ENCODE assay signal across 17 cellular contexts in the genomic region with DNA sequence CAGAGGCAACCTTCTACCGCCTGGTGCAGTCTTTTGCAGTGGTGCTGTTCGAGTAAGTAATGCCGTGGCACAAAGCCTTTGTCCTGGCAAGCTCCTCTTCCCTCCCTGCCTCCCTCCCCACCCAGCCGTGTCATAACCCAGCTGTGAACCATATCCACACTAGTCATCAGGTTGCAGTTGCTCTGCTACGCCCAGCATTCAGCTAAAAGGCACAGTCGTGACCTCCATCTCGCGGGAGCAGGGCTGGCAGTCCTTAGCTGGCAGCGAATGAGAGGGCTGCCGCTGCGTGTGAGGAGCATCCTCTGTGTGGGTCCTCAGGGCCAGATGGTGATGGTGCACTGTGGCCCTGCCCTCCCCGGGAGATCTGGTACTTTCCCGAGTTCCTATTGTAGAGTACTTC. TPM values are rescaled to one million over a fixed set of nuclear protein-coding genes. Genes with fewer than 3 reads are reported as not detected.
DNase-seq lines count a peak whose midpoint lies in the region; ATAC-seq and TF ChIP-seq lines count a peak whose summit lies in the region.
"Had no signal": no experiment of that assay in that cellular context is flagged by ENCODE, and none has a peak within 500 bp of the region (broad histone marks: within the 10 kb centered on the region; RNA-seq: fewer than 3 reads in every experiment).

No MANE protein-coding gene starts in this region.

- WGBS in adrenal gland, 4 donors = 80 to 93% (median 88%) methylated on average over 10 to 13 of the region's 13 CpGs

- H3K4me2 ChIP-seq in BLaER1 treated with 17β-estradiol and CSF1 and Interleukin-3, amounts not matched to agents 10 nM and 100 nM = peak overlapping the region in 6 of 11 experiments; percentile 9 to 60 (median 40); a peak in 8 of 22 replicates

- no peaks in the 10 kb centered on the region for H3K9me3 ChIP-seq in BLaER1 treated with 17β-estradiol and CSF1 and Interleukin-3, amounts not matched to agents 10 nM and 100 nM (replicated peaks in 1 of 11)
- no peaks in the 10 kb centered on the region for H3K9me3 ChIP-seq in adrenal gland (replicated peaks in 1 of 3)
- H3K9me3 ChIP-seq: Peyer's patch had no signal

- H3K27ac ChIP-seq in BLaER1 treated with 17β-estradiol and CSF1 and Interleukin-3, amounts not matched to agents 10 nM and 100 nM = no peak overlapping the region
- H3K27ac ChIP-seq in adrenal gland = no peak overlapping the region
- H3K27ac ChIP-seq: Peyer's patch had no signal

- ATAC-seq in GM21367 (IDR thresholded peaks at IDR 0.05; ENCODE audit: unreplicated experiment) = no peak

- H3K4me3 Mint-ChIP-seq in nephron progenitor cell (no peak overlapping the region), osteocyte (ENCODE audit: unreplicated experiment) (no peak overlapping the region)
- H3K4me3 Mint-ChIP-seq: brain; endodermal cell; H9; stimulated activated naive CD8-positive, alpha-beta T cell treated with anti-CD3 and anti-CD28 coated beads, Interleukin-15, Interleukin-2, amounts not matched to agents 100 ng/mL and 50 ng/mL, for 24 hours; T-helper 2 cell treated with Interferon-gamma antibody and Interleukin-4, amounts not matched to agents 5 μg/mL and 100 μg/mL, for 36 hours had no signal

- H4K20me1 ChIP-seq in BLaER1 treated with 17β-estradiol and CSF1 and Interleukin-3, amounts not matched to agents 10 nM and 100 nM = peaks cover 0 to 41% (median 24%) of the 10 kb centered on the region in 11 experiments; a peak in 15 of 22 replicates

- H3K4me1 Mint-ChIP-seq in nephron progenitor cell (peaks cover 13% of the 10 kb centered on the region), osteocyte (ENCODE audit: unreplicated experiment) (no peaks in the 10 kb centered on the region)
- H3K4me1 Mint-ChIP-seq: endodermal cell had no signal

- H3K27me3 ChIP-seq in BLaER1 treated with 17β-estradiol and CSF1 and Interleukin-3, amounts not matched to agents 10 nM and 100 nM = peaks cover 11 to 47% (median 37%) of the 10 kb centered on the region in 11 experiments
- H3K27me3 ChIP-seq in adrenal gland = no peaks in the 10 kb centered on the region
- H3K27me3 ChIP-seq: Peyer's patch had no signal

- H3K9me3 Mint-ChIP-seq in nephron progenitor cell = no peaks in the 10 kb centered on the region
- H3K9me3 Mint-ChIP-seq in osteocyte (ENCODE audit: unreplicated experiment) = no peaks in the 10 kb centered on the region
- H3K9me3 Mint-ChIP-seq: brain; endodermal cell; H9; stimulated activated naive CD8-positive, alpha-beta T cell treated with anti-CD3 and anti-CD28 coated beads, Interleukin-15, Interleukin-2, amounts not matched to agents 100 ng/mL and 50 ng/mL, for 24 hours; T-helper 2 cell treated with Interferon-gamma antibody and Interleukin-4, amounts not matched to agents 5 μg/mL and 100 μg/mL, for 36 hours had no signal

- intact Hi-C loops in adrenal gland (cut with DNase I) = no loop called here

- TF ChIP-seq CTCF in fibroblast of pulmonary artery (IDR thresholded peaks at IDR 0.05; ENCODE audit: low read length, missing control alignments) (no peak), nephron progenitor cell (IDR thresholded peaks at IDR 0.05) (no peak), adrenal gland (IDR thresholded peaks at IDR 0.05) (no peak), osteocyte (IDR thresholded peaks at IDR 0.05) (no peak)

- no peak for TF ChIP-seq POLR2A in adrenal gland (IDR thresholded peaks at IDR 0.05)

- DNase-seq in NCI-H2171 (lab: John Stamatoyannopoulos, UW) = peak; percentile 17
- peak; percentile 74 for DNase-seq in fibroblast of pulmonary artery (ENCODE audit: low read depth)
- no peak for DNase-seq in nephron progenitor cell
- DNase-seq in adrenal gland = no peak
- DNase-seq in osteocyte (ENCODE audit: extremely low spot score, unreplicated experiment) = no peak
- DNase-seq in stimulated activated naive CD4-positive, alpha-beta T cell (lab: John Stamatoyannopoulos, UW) = no peak
- DNase-seq: activated CD4-positive, alpha-beta T cell treated with anti-CD3 and anti-CD28 coated beads, Interleukin-2, amount 50 U/mL, for 4 hours; endodermal cell; H9; Peyer's patch had no signal

- H3K27me3 Mint-ChIP-seq in nephron progenitor cell (ENCODE audit: low read depth, poor library complexity) (peaks cover under 1% of the 10 kb centered on the region), osteocyte (ENCODE audit: unreplicated experiment) (no peaks in the 10 kb centered on the region)
- H3K27me3 Mint-ChIP-seq: stimulated activated naive CD8-positive, alpha-beta T cell treated with anti-CD3 and anti-CD28 coated beads, Interleukin-15, Interleukin-2, amounts not matched to agents 100 ng/mL and 50 ng/mL, for 24 hours had no signal

- H3K9ac ChIP-seq in BLaER1 treated with 17β-estradiol and CSF1 and Interleukin-3, amounts not matched to agents 10 nM and 100 nM = no peak overlapping the region

- no peak overlapping the region for H3K4me3 ChIP-seq in BLaER1 treated with 17β-estradiol and CSF1 and Interleukin-3, amounts not matched to agents 10 nM and 100 nM
- no peak overlapping the region for H3K4me3 ChIP-seq in fibroblast of pulmonary artery (replicated peaks; ENCODE audit: low read depth, low read length)
- no peak overlapping the region for H3K4me3 ChIP-seq in adrenal gland
- H3K4me3 ChIP-seq: Peyer's patch had no signal

- H3K36me3 ChIP-seq in BLaER1 treated with 17β-estradiol and CSF1 and Interleukin-3, amounts not matched to agents 10 nM and 100 nM = peaks cover 0 to 100% (median 70%) of the 10 kb centered on the region in 11 experiments; a peak in 17 of 22 replicates
- H3K36me3 ChIP-seq in adrenal gland (replicated peaks in 1 of 2) = peaks cover 0 to 50% of the 10 kb centered on the region in 2 donors

- peak overlapping the region; percentile 54 for H3K27ac Mint-ChIP-seq in nephron progenitor cell
- H3K27ac Mint-ChIP-seq in osteocyte (ENCODE audit: unreplicated experiment) = no peak overlapping the region
- H3K27ac Mint-ChIP-seq: endodermal cell; H9; stimulated activated naive CD8-positive, alpha-beta T cell treated with anti-CD3 and anti-CD28 coated beads, Interleukin-15, Interleukin-2, amounts not matched to agents 100 ng/mL and 50 ng/mL, for 24 hours; T-helper 2 cell treated with Interferon-gamma antibody and Interleukin-4, amounts not matched to agents 5 μg/mL and 100 μg/mL, for 36 hours had no signal

- peaks cover 39 to 59% (median 44%) of the 10 kb centered on the region in 10 experiments for H3K4me1 ChIP-seq in BLaER1 treated with 17β-estradiol and CSF1 and Interleukin-3, amounts not matched to agents 10 nM and 100 nM
- H3K4me1 ChIP-seq in adrenal gland (replicated peaks in 1 of 2) = no peaks in the 10 kb centered on the region
- H3K4me1 ChIP-seq: Peyer's patch had no signal

- H3K36me3 Mint-ChIP-seq in nephron progenitor cell (ENCODE audit: low read depth) (peaks cover 5% of the 10 kb centered on the region), osteocyte (ENCODE audit: unreplicated experiment) (peaks cover 20% of the 10 kb centered on the region)

RNA-seq across cellular contexts. Expression of a gene that starts 39.3 kb away (rescaled TPM):
- total RNA-seq in adrenal gland = 1 to 10 TPM in 1 of 8 donors, under 1 TPM in 3, not detected in 4; 0.30 to 1.2 (median 0.47) TPM
- polyA plus RNA-seq in adrenal gland = 1 to 10 TPM in 2 of 3 donors, under 1 TPM in 1; 0.91 to 2.6 (median 1.7) TPM
- total RNA-seq in osteocyte = not detected in 2 replicates
- total RNA-seq: endodermal cell, H9, NCI-H460, Peyer's patch, renal cortical epithelial cell had no signal

RNA-seq across cellular contexts. Expression of a gene that starts 45.4 kb away (rescaled TPM):
- total RNA-seq in adrenal gland (10 to 100 TPM; 13.7 to 36.7 (median 22.8) TPM), osteocyte (10.6 and 12.4 TPM in 2 replicates)
- 10 to 100 TPM in 1 of 3 donors, 1 to 10 TPM in 2; 8.6 to 12.2 (median 9.5) TPM for polyA plus RNA-seq in adrenal gland

Comparison
In these comparisons a context has a peak if more than half of its experiments do, and no peak if none do; other contexts are left out.
1. DNase-seq: peak in NCI-H2171 (single experiment) and fibroblast of pulmonary artery (single experiment); none in nephron progenitor cell (single experiment), adrenal gland (0 of 7), osteocyte (single experiment) and stimulated activated naive CD4-positive, alpha-beta T cell (0 of 6).